Comparison of ENCODE assay signal across 13 cellular contexts in genomic region chr16:31357324-31358156, GRCh38. TPM values are rescaled to one million over a fixed set of nuclear protein-coding genes. Genes with fewer than 3 reads are reported as not detected.
DNase-seq lines count a peak whose midpoint lies in the region; ATAC-seq, FAIRE-seq and TF ChIP-seq lines count a peak whose summit lies in the region.
"Had no signal": no experiment of that assay in that cellular context is flagged by ENCODE, and none has a peak within 500 bp of the region (broad histone marks: within the 10 kb centered on the region; RNA-seq: fewer than 3 reads in every experiment).

No MANE protein-coding gene starts in this region.

- H2AK5ac ChIP-seq in neuronal stem cell (ENCODE audit: low read depth, low read length) = peak overlapping the region; percentile 3

- no peak overlapping the region for H4K8ac ChIP-seq in neuronal stem cell (ENCODE audit: low read depth, low read length)

- H3K4me3 ChIP-seq in DND-41 (ENCODE audit: low read depth in 1 of 2, low read length in 2 of 2) = no peak overlapping the region
- H3K4me3 ChIP-seq in bronchial epithelial cell (ENCODE audit: low read depth, low read length) = no peak overlapping the region
- H3K4me3 ChIP-seq in neuronal stem cell (ENCODE audit: low read length in 2 of 2) = no peak overlapping the region
- H3K4me3 ChIP-seq in hepatocyte = no peak overlapping the region
- H3K4me3 ChIP-seq: uterus had no signal

- H3K4ac ChIP-seq in neuronal stem cell (ENCODE audit: low read length) = no peak overlapping the region

- H3K27ac ChIP-seq in DND-41 (ENCODE audit: low read length) (no peak overlapping the region), neuronal stem cell (replicated peaks; ENCODE audit: low read length) (no peak overlapping the region), hepatocyte (no peak overlapping the region)
- H3K27ac ChIP-seq: uterus had no signal

- H3K9me2 ChIP-seq in hepatocyte (replicated peaks; ENCODE audit: insufficient read depth) = no peaks in the 10 kb centered on the region

- no peak for ATAC-seq in DND-41 (ENCODE audit: insufficient read depth, low read depth)

- FAIRE-seq in bronchial epithelial cell (lab: Jason Lieb, UNC) = peak; percentile 79
- FAIRE-seq: frontal cortex, TTC549 had no signal

- H2BK12ac ChIP-seq in neuronal stem cell (ENCODE audit: low read length) = no peak overlapping the region

- H3K4me2 ChIP-seq in DND-41 (ENCODE audit: insufficient read depth, low read length) (no peak overlapping the region), neuronal stem cell (ENCODE audit: insufficient read depth, low read length, poor library complexity, severe bottlenecking) (no peak overlapping the region), hepatocyte (no peak overlapping the region)

- peak; percentile 13 for TF ChIP-seq CTCF in DND-41 (IDR thresholded peaks at IDR 0.05; ENCODE audit: borderline replicate concordance, extremely low read depth, low read length, poor library complexity, severe bottlenecking)
- no peak for TF ChIP-seq CTCF in bronchial epithelial cell (IDR thresholded peaks at IDR 0.05; ENCODE audit: insufficient read depth, low read length, severe bottlenecking)
- no peak for TF ChIP-seq CTCF in hepatocyte (IDR thresholded peaks at IDR 0.05; ENCODE audit: poor library complexity)

- H3K18ac ChIP-seq in neuronal stem cell (ENCODE audit: low read length) = peak overlapping the region; percentile 8

- H4K20me1 ChIP-seq in DND-41 (ENCODE audit: insufficient read depth, low read length) (no peaks in the 10 kb centered on the region), hepatocyte (ENCODE audit: insufficient read depth, poor library complexity, severe bottlenecking) (no peaks in the 10 kb centered on the region)

- no peaks in the 10 kb centered on the region for H3K79me1 ChIP-seq in neuronal stem cell (ENCODE audit: low read depth, low read length)

- no peaks in the 10 kb centered on the region for H3K4me1 ChIP-seq in DND-41 (ENCODE audit: insufficient read depth, low read length)
- H3K4me1 ChIP-seq in neuronal stem cell (ENCODE audit: control insufficient read depth in 2 of 2, insufficient read depth in 1 of 2, low read depth in 1 of 2, low read length in 2 of 2) = peaks cover 0 to 3% of the 10 kb centered on the region in 2 donors
- no peaks in the 10 kb centered on the region for H3K4me1 ChIP-seq in hepatocyte (ENCODE audit: insufficient read depth)
- H3K4me1 ChIP-seq: uterus had no signal

- whole genome bisulfite sequencing in neuronal stem cell (ENCODE audit: extremely low coverage in 2 of 2, insufficient read length in 2 of 2, insufficient replicate concordance in 1 of 2), 2 donors = no CpG with 5 or more reads among the region's 19 CpGs
- 87% methylated on average over 19 of the region's 19 CpGs for WGBS in hepatocyte (ENCODE audit: low lambda C conversion rate, missing lambda C conversion rate)

- H3K27me3 ChIP-seq in DND-41 (ENCODE audit: insufficient read depth, low read length, poor library complexity) = no peaks in the 10 kb centered on the region
- no peaks in the 10 kb centered on the region for H3K27me3 ChIP-seq in bronchial epithelial cell (ENCODE audit: control insufficient read depth, insufficient read depth, low read length)
- peaks cover 0 to 14% (median 0%) of the 10 kb centered on the region in 3 experiments for H3K27me3 ChIP-seq in neuronal stem cell (ENCODE audit: control insufficient read depth in 3 of 3, insufficient read depth in 3 of 3, low read depth in 1 of 3, low read length in 3 of 3)
- H3K27me3 ChIP-seq in hepatocyte = no peaks in the 10 kb centered on the region
- H3K27me3 ChIP-seq: uterus had no signal

- H3K23ac ChIP-seq in neuronal stem cell (ENCODE audit: low read depth, low read length, poor library complexity) = no peak overlapping the region

- H3K14ac ChIP-seq in neuronal stem cell (ENCODE audit: low read length) = no peak overlapping the region

- no peaks in the 10 kb centered on the region for H3K36me3 ChIP-seq in DND-41 (ENCODE audit: insufficient read depth, low read length)
- H3K36me3 ChIP-seq in bronchial epithelial cell (ENCODE audit: control insufficient read depth, insufficient read depth, low read length) = no peaks in the 10 kb centered on the region
- H3K36me3 ChIP-seq in neuronal stem cell (replicated peaks in 1 of 2; ENCODE audit: control insufficient read depth in 2 of 2, insufficient read depth in 2 of 2, low read length in 2 of 2) = no peaks in the 10 kb centered on the region
- no peaks in the 10 kb centered on the region for H3K36me3 ChIP-seq in hepatocyte (replicated peaks; ENCODE audit: insufficient read depth, low read depth)
- H3K36me3 ChIP-seq: uterus had no signal

- DNase-seq in DND-41 (no peak), HCEC 1CT (peak; percentile 15), bronchial epithelial cell (ENCODE audit: low read depth) (no peak), neuronal stem cell (ENCODE audit: low spot score) (no peak), activated gamma-delta T cell (lab: John Stamatoyannopoulos, UW) (no peak), hepatocyte (ENCODE audit: low spot score) (no peak), LoVo (ENCODE audit: low spot score) (no peak)
- DNase-seq: NCI-H2081, uterus had no signal

- no peaks in the 10 kb centered on the region for H3K79me2 ChIP-seq in DND-41 (ENCODE audit: insufficient read depth, low read length)
- no peaks in the 10 kb centered on the region for H3K79me2 ChIP-seq in hepatocyte

- H4K91ac ChIP-seq in neuronal stem cell (ENCODE audit: low read depth, low read length, poor library complexity) = no peak overlapping the region

- H3K9ac ChIP-seq in DND-41 (ENCODE audit: low read depth, low read length) (no peak overlapping the region), neuronal stem cell (ENCODE audit: low read depth, low read length, poor library complexity) (no peak overlapping the region)

- H2AFZ ChIP-seq in DND-41 (ENCODE audit: low read depth, low read length) = no peak overlapping the region
- peak overlapping the region; percentile 13 for H2AFZ ChIP-seq in neuronal stem cell (ENCODE audit: low read length)
- H2AFZ ChIP-seq in hepatocyte = no peak overlapping the region

- H2BK120ac ChIP-seq in neuronal stem cell (ENCODE audit: low read depth, low read length) = no peak overlapping the region

- H3K9me3 ChIP-seq in DND-41 (ENCODE audit: insufficient read depth, low read length, severe bottlenecking) = no peaks in the 10 kb centered on the region
- no peaks in the 10 kb centered on the region for H3K9me3 ChIP-seq in neuronal stem cell (replicated peaks in 1 of 2; ENCODE audit: control insufficient read depth in 2 of 2, insufficient read depth in 1 of 2, low read depth in 1 of 2, low read length in 2 of 2)
- no peaks in the 10 kb centered on the region for H3K9me3 ChIP-seq in hepatocyte (ENCODE audit: low read depth)
- H3K9me3 ChIP-seq: uterus had no signal

- H2BK15ac ChIP-seq in neuronal stem cell (ENCODE audit: low read length) = no peak overlapping the region

- no peak overlapping the region for H2BK5ac ChIP-seq in neuronal stem cell (ENCODE audit: low read length)

RNA-seq across cellular contexts. Expression of gene ITGAX, which starts 2.6 kb away (rescaled TPM):
- total RNA-seq in bronchial epithelial cell = under 0.01 TPM in 1 of 2 replicates, not detected in the other
- not detected for polyA plus RNA-seq in neuronal stem cell (2013, experiment 1 of 2)
- not detected for polyA plus RNA-seq in neuronal stem cell (2013, experiment 2 of 2)
- 0.52 and 0.60 TPM in 2 replicates for total RNA-seq in hepatocyte
- 0.43 and 0.50 TPM in 2 replicates for polyA plus RNA-seq in hepatocyte

RNA-seq across cellular contexts. Expression of gene ITGAD, which starts 35.6 kb away (rescaled TPM):
- not detected in 2 replicates for total RNA-seq in bronchial epithelial cell
- polyA plus RNA-seq in neuronal stem cell (2013, experiment 1 of 2) = not detected
- not detected for polyA plus RNA-seq in neuronal stem cell (2013, experiment 2 of 2)
- total RNA-seq in hepatocyte = not detected in 2 replicates
- not detected in 2 replicates for polyA plus RNA-seq in hepatocyte
- total RNA-seq: dermis microvascular lymphatic vessel endothelial cell, frontal cortex, lung microvascular endothelial cell had no signal
